10 cellular contexts compared by ENCODE assay signal in genomic region chr1:26160527-26161407, GRCh38. TPM values are rescaled to one million over a fixed set of nuclear protein-coding genes. Genes with fewer than 3 reads are reported as not detected.
DNase-seq lines count a peak whose midpoint lies in the region; ATAC-seq, FAIRE-seq and TF ChIP-seq lines count a peak whose summit lies in the region.
"Had no signal": no experiment of that assay in that cellular context is flagged by ENCODE, and none has a peak within 500 bp of the region (broad histone marks: within the 10 kb centered on the region; RNA-seq: fewer than 3 reads in every experiment).

No MANE protein-coding gene starts in this region.

- no peaks in the 10 kb centered on the region for H3K36me3 Mint-ChIP-seq in activated T-cell treated with anti-CD3 and anti-CD28 coated beads, Interleukin-2, amount 50 U/mL, for 72 hours (ENCODE audit: insufficient read depth in 2 of 2)
- no peaks in the 10 kb centered on the region for H3K36me3 Mint-ChIP-seq in type B pancreatic cell

- CTCF ChIA-PET in endothelial cell of umbilical vein (lab: Charles Lee), result interaction anchor here (0.7 to 3.7 kb wide), 7 partner anchors 9 to 124 kb away, joined by 3 to 12 read pairs (median 6); partner anchors contain the start of genes CEP85 and ZNF593

- DNase-seq in activated T-cell treated with anti-CD3 and anti-CD28 coated beads, Interleukin-2, amount 50 U/mL, for 72 hours, result no peak
- no peak for DNase-seq in activated T-cell treated with anti-CD3 and anti-CD28 coated beads, Interleukin-2, amount 50 U/mL, for 1 hour
- DNase-seq in endothelial cell of umbilical vein (ENCODE audit: low read depth, low spot score) (peak; percentile 31), type B pancreatic cell (ENCODE audit: extremely low spot score, unreplicated experiment) (no peak), cerebellar cortex (ENCODE audit: low spot score) (no peak), NCI-H1417 treated with DMSO at 0.1 percent for 48 hours (lab: John Stamatoyannopoulos, UW) (no peak)
- no peak for DNase-seq in activated CD4-positive, alpha-beta T cell treated with anti-CD3 and anti-CD28 coated beads for 4 hours

- intact Hi-C loops in endothelial cell of umbilical vein (cut with micrococcal nuclease), result loop anchor here (2.0 kb wide), 1 partner anchor 56 kb away; no protein-coding TSS in a partner anchor

- no peaks in the 10 kb centered on the region for H3K79me2 ChIP-seq in endothelial cell of umbilical vein (ENCODE audit: control insufficient read depth, insufficient read depth, low read length)

- H3K4me2 ChIP-seq in endothelial cell of umbilical vein (ENCODE audit: insufficient read depth, low read length), result peak overlapping the region; percentile 63

- peak; percentile 67 for FAIRE-seq in endothelial cell of umbilical vein (lab: Jason Lieb, UNC)
- FAIRE-seq: colon had no signal

- H3K4me3 ChIP-seq in endothelial cell of umbilical vein (replicated peaks in 1 of 3; ENCODE audit: insufficient read depth in 1 of 3, low read depth in 1 of 3, low read length in 3 of 3) (peak overlapping the region in 2 of 3 experiments; percentile 20 to 28), muscle layer of duodenum (ENCODE audit: low read depth in 1 of 2, low read length in 2 of 2) (peak overlapping the region; percentile 4 to 71)

- H3K36me3 ChIP-seq in endothelial cell of umbilical vein (ENCODE audit: control insufficient read depth in 2 of 2, extremely low read depth in 1 of 2, insufficient read depth in 2 of 2, low read length in 2 of 2) (peaks cover 0 to 4% of the 10 kb centered on the region in 2 experiments), muscle layer of duodenum (ENCODE audit: control insufficient read depth in 1 of 2, insufficient read depth in 2 of 2, low read length in 2 of 2) (no peaks in the 10 kb centered on the region)

- H3K27ac Mint-ChIP-seq in activated T-cell treated with anti-CD3 and anti-CD28 coated beads, Interleukin-2, amount 50 U/mL, for 72 hours, result no peak overlapping the region
- H3K27ac Mint-ChIP-seq in type B pancreatic cell, result no peak overlapping the region

- H3K9me3 ChIP-seq in endothelial cell of umbilical vein (replicated peaks; ENCODE audit: control insufficient read depth, insufficient read depth, low read length) (no peaks in the 10 kb centered on the region), muscle layer of duodenum (ENCODE audit: control insufficient read depth in 1 of 2, low read length in 2 of 2) (no peaks in the 10 kb centered on the region)

- dilution Hi-C loops in endothelial cell of umbilical vein (cut with MboI; ENCODE audit: extremely low pct_ligation_motif_present, low sequenced_read_pairs), result no loop called here

- no peaks in the 10 kb centered on the region for H3K27me3 ChIP-seq in endothelial cell of umbilical vein (ENCODE audit: control insufficient read depth in 2 of 2, insufficient read depth in 2 of 2, low read length in 2 of 2)
- peaks cover 8% of the 10 kb centered on the region for H3K27me3 ChIP-seq in muscle layer of duodenum (ENCODE audit: low read depth, low read length)

- H3K4me1 ChIP-seq in endothelial cell of umbilical vein (ENCODE audit: control insufficient read depth, extremely low read depth, insufficient read depth, low read length) (peaks cover 42% of the 10 kb centered on the region), muscle layer of duodenum (ENCODE audit: control insufficient read depth in 1 of 2, insufficient read depth in 2 of 2, low read length in 2 of 2) (peaks cover 0 to 18% of the 10 kb centered on the region in 2 donors)

- H4K20me1 ChIP-seq in endothelial cell of umbilical vein (replicated peaks; ENCODE audit: control insufficient read depth, extremely low read depth, insufficient read depth, low read length), result no peaks in the 10 kb centered on the region

- BruUV-seq in endothelial cell of umbilical vein (replicated peaks; lab: Mats Ljungman, UMichigan), result no TSS peak

- H3K9me1 ChIP-seq in endothelial cell of umbilical vein (replicated peaks; ENCODE audit: control insufficient read depth, extremely low read depth, insufficient read depth, low read length), result no peaks in the 10 kb centered on the region

- TF ChIP-seq CTCF in endothelial cell of umbilical vein (IDR thresholded peaks at IDR 0.05; ENCODE audit: extremely low read depth in 1 of 2, insufficient read depth in 1 of 2, low read depth in 1 of 2, low read length in 2 of 2), result no peak
- TF ChIP-seq CTCF in type B pancreatic cell (conservative IDR thresholded peaks at IDR 0.05), result no peak

- H3K4me1 Mint-ChIP-seq in activated T-cell treated with anti-CD3 and anti-CD28 coated beads, Interleukin-2, amount 50 U/mL, for 72 hours (ENCODE audit: low read depth), result peaks cover 23% of the 10 kb centered on the region
- H3K4me1 Mint-ChIP-seq in type B pancreatic cell (ENCODE audit: unreplicated experiment), result peaks cover 35% of the 10 kb centered on the region

- no peak for ATAC-seq in activated T-cell treated with anti-CD3 and anti-CD28 coated beads, Interleukin-2, amount 50 U/mL, for 72 hours (replicated peaks in 1 of 2)

- no peaks in the 10 kb centered on the region for H3K9me3 Mint-ChIP-seq in activated T-cell treated with anti-CD3 and anti-CD28 coated beads, Interleukin-2, amount 50 U/mL, for 72 hours
- no peaks in the 10 kb centered on the region for H3K9me3 Mint-ChIP-seq in type B pancreatic cell

- H3K27ac ChIP-seq in endothelial cell of umbilical vein (ENCODE audit: insufficient read depth, low read depth, low read length), result no peak overlapping the region
- no peak overlapping the region for H3K27ac ChIP-seq in muscle layer of duodenum (ENCODE audit: low read length)

- peak overlapping the region; percentile 45 to 54 for H3K4me3 Mint-ChIP-seq in activated T-cell treated with anti-CD3 and anti-CD28 coated beads, Interleukin-2, amount 50 U/mL, for 72 hours
- H3K4me3 Mint-ChIP-seq in type B pancreatic cell, result peak overlapping the region; percentile 77

- no peak for TF ChIP-seq POLR2A in endothelial cell of umbilical vein (IDR thresholded peaks at IDR 0.05; ENCODE audit: low read depth, low read length)

- H2AFZ ChIP-seq in endothelial cell of umbilical vein (ENCODE audit: low read depth, low read length), result peak overlapping the region; percentile 25

- no peak overlapping the region for H3K9ac ChIP-seq in endothelial cell of umbilical vein (replicated peaks; ENCODE audit: extremely low read depth, insufficient read depth, low read length)

- peaks cover 56% of the 10 kb centered on the region for H3K27me3 Mint-ChIP-seq in activated T-cell treated with anti-CD3 and anti-CD28 coated beads, Interleukin-2, amount 50 U/mL, for 72 hours (ENCODE audit: low read depth)
- peaks cover 10% of the 10 kb centered on the region for H3K27me3 Mint-ChIP-seq in type B pancreatic cell

- POLR2A ChIA-PET in endothelial cell of umbilical vein (lab: Charles Lee), result no interaction called here

RNA-seq across cellular contexts. Expression of gene FAM110D, which starts 1.9 kb away (rescaled TPM):
- total RNA-seq in activated T-cell treated with anti-CD3 and anti-CD28 coated beads, Interleukin-2, amount 50 U/mL, for 72 hours, result not detected
- total RNA-seq in endothelial cell of umbilical vein, result 4.4 and 5.1 TPM in 2 replicates
- polyA plus RNA-seq in endothelial cell of umbilical vein, result 2.6 and 3.8 TPM in 2 replicates
- 1.6 and 2.2 TPM in 2 replicates for polyA plus RNA-seq in endothelial cell of umbilical vein (2011; cell fraction: cytosol; rRNA removed)
- 0.95 and 0.97 TPM in 2 replicates for polyA plus RNA-seq in endothelial cell of umbilical vein (2011; cell fraction: nucleus; rRNA removed)
- polyA plus RNA-seq in endothelial cell of umbilical vein (2012), result 2.8 and 4.1 TPM in 2 replicates
- 2.1 and 2.5 TPM in 2 replicates for polyA minus RNA-seq in endothelial cell of umbilical vein
- not detected for polyA minus RNA-seq in endothelial cell of umbilical vein (2011; cell fraction: cytosol; rRNA and poly(A)+ RNA removed)
- polyA minus RNA-seq in endothelial cell of umbilical vein (2011; cell fraction: nucleus; rRNA and poly(A)+ RNA removed), result 0.96 and 1.2 TPM in 2 replicates
- 0.38 and 1.4 TPM in 2 replicates for total RNA-seq in type B pancreatic cell (ENCODE audit: low replicate concordance)

RNA-seq across cellular contexts. Expression of gene C1orf232, which starts 8.0 kb away (rescaled TPM):
- not detected for total RNA-seq in activated T-cell treated with anti-CD3 and anti-CD28 coated beads, Interleukin-2, amount 50 U/mL, for 72 hours
- total RNA-seq in endothelial cell of umbilical vein (not detected in 2 replicates), type B pancreatic cell (ENCODE audit: low replicate concordance) (1.0 TPM in 1 of 2 replicates, not detected in the other)
- not detected in 2 replicates for polyA plus RNA-seq in endothelial cell of umbilical vein
- polyA plus RNA-seq in endothelial cell of umbilical vein (2011; cell fraction: cytosol; rRNA removed), result not detected in 2 replicates
- not detected in 2 replicates for polyA plus RNA-seq in endothelial cell of umbilical vein (2011; cell fraction: nucleus; rRNA removed)
- polyA plus RNA-seq in endothelial cell of umbilical vein (2012), result not detected in 2 replicates
- not detected in 2 replicates for polyA minus RNA-seq in endothelial cell of umbilical vein
- not detected for polyA minus RNA-seq in endothelial cell of umbilical vein (2011; cell fraction: cytosol; rRNA and poly(A)+ RNA removed)
- not detected in 2 replicates for polyA minus RNA-seq in endothelial cell of umbilical vein (2011; cell fraction: nucleus; rRNA and poly(A)+ RNA removed)
- total RNA-seq: mucosa of gallbladder had no signal

RNA-seq across cellular contexts. Expression of gene ZNF593, which starts 8.9 kb away (rescaled TPM):
- 10 to 100 TPM; 34.1 to 42.4 TPM for total RNA-seq in activated T-cell treated with anti-CD3 and anti-CD28 coated beads, Interleukin-2, amount 50 U/mL, for 72 hours
- total RNA-seq in endothelial cell of umbilical vein (30.5 and 41.0 TPM in 2 replicates), type B pancreatic cell (ENCODE audit: low replicate concordance) (29.7 and 34.9 TPM in 2 replicates)
- 71.0 and 108 TPM in 2 replicates for polyA plus RNA-seq in endothelial cell of umbilical vein
- 53.6 and 60.5 TPM in 2 replicates for polyA plus RNA-seq in endothelial cell of umbilical vein (2011; cell fraction: cytosol; rRNA removed)
- 17.7 and 21.2 TPM in 2 replicates for polyA plus RNA-seq in endothelial cell of umbilical vein (2011; cell fraction: nucleus; rRNA removed)
- 28.2 and 36.2 TPM in 2 replicates for polyA plus RNA-seq in endothelial cell of umbilical vein (2012)
- polyA minus RNA-seq in endothelial cell of umbilical vein, result 8.7 and 9.0 TPM in 2 replicates
- 25.8 TPM for polyA minus RNA-seq in endothelial cell of umbilical vein (2011; cell fraction: cytosol; rRNA and poly(A)+ RNA removed)
- 6.0 and 6.6 TPM in 2 replicates for polyA minus RNA-seq in endothelial cell of umbilical vein (2011; cell fraction: nucleus; rRNA and poly(A)+ RNA removed)

RNA-seq across cellular contexts. Expression of gene ZNF593OS, which starts 10.9 kb away (rescaled TPM):
- total RNA-seq in activated T-cell treated with anti-CD3 and anti-CD28 coated beads, Interleukin-2, amount 50 U/mL, for 72 hours, result not detected
- not detected in 2 replicates for total RNA-seq in endothelial cell of umbilical vein
- polyA plus RNA-seq in endothelial cell of umbilical vein, result not detected in 2 replicates
- polyA plus RNA-seq in endothelial cell of umbilical vein (2011; cell fraction: cytosol; rRNA removed), result not detected in 2 replicates
- polyA plus RNA-seq in endothelial cell of umbilical vein (2011; cell fraction: nucleus; rRNA removed), result not detected in 2 replicates
- 0.23 and 0.32 TPM in 2 replicates for polyA plus RNA-seq in endothelial cell of umbilical vein (2012)
- not detected in 2 replicates for polyA minus RNA-seq in endothelial cell of umbilical vein
- not detected for polyA minus RNA-seq in endothelial cell of umbilical vein (2011; cell fraction: cytosol; rRNA and poly(A)+ RNA removed)
- not detected in 2 replicates for polyA minus RNA-seq in endothelial cell of umbilical vein (2011; cell fraction: nucleus; rRNA and poly(A)+ RNA removed)
- not detected in 2 replicates for total RNA-seq in type B pancreatic cell (ENCODE audit: low replicate concordance)

RNA-seq across cellular contexts. Expression of gene CNKSR1, which starts 16.5 kb away (rescaled TPM):
- total RNA-seq in activated T-cell treated with anti-CD3 and anti-CD28 coated beads, Interleukin-2, amount 50 U/mL, for 72 hours, result 1 to 10 TPM; 1.1 to 5.0 TPM
- total RNA-seq in endothelial cell of umbilical vein (not detected in 2 replicates), type B pancreatic cell (ENCODE audit: low replicate concordance) (16.5 and 50.5 TPM in 2 replicates)
- 0.19 and 0.22 TPM in 2 replicates for polyA plus RNA-seq in endothelial cell of umbilical vein
- polyA plus RNA-seq in endothelial cell of umbilical vein (2011; cell fraction: cytosol; rRNA removed), result 0.10 and 0.28 TPM in 2 replicates
- 0.67 and 1.1 TPM in 2 replicates for polyA plus RNA-seq in endothelial cell of umbilical vein (2011; cell fraction: nucleus; rRNA removed)
- 0.20 TPM in 1 of 2 replicates, not detected in the other for polyA plus RNA-seq in endothelial cell of umbilical vein (2012)
- polyA minus RNA-seq in endothelial cell of umbilical vein, result 0.61 TPM in 1 of 2 replicates, not detected in the other
- 3.8 TPM for polyA minus RNA-seq in endothelial cell of umbilical vein (2011; cell fraction: cytosol; rRNA and poly(A)+ RNA removed)
- not detected in 2 replicates for polyA minus RNA-seq in endothelial cell of umbilical vein (2011; cell fraction: nucleus; rRNA and poly(A)+ RNA removed)
